ENCODE assay signal across 1 cellular context in the genomic region with DNA sequence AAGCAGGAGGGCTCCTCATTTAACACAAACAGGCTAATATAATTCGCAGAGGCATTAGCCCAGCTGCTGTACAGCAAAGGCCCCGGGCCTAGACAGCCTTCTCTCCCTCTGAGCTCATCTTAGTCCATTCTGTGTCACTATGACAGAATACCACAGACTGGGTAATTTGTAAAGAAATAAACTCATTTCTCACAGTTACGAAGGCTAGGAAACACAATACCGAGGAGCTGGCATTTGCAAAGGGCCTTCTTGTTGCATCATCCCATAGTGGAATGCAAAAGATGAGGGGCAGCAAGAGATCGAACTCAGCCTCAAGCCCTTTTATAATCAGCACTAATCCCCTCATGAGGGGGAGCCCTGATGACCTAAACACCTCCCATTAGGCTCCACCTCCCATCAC.
TF ChIP-seq lines count a peak whose summit lies in the region.

No MANE protein-coding gene starts in this region.

TF ChIP-seq in GM23338, 12 proteins besides CTCF, POLR2A, EP300 and RAD21:
- TF ChIP-seq, protein P1, sequence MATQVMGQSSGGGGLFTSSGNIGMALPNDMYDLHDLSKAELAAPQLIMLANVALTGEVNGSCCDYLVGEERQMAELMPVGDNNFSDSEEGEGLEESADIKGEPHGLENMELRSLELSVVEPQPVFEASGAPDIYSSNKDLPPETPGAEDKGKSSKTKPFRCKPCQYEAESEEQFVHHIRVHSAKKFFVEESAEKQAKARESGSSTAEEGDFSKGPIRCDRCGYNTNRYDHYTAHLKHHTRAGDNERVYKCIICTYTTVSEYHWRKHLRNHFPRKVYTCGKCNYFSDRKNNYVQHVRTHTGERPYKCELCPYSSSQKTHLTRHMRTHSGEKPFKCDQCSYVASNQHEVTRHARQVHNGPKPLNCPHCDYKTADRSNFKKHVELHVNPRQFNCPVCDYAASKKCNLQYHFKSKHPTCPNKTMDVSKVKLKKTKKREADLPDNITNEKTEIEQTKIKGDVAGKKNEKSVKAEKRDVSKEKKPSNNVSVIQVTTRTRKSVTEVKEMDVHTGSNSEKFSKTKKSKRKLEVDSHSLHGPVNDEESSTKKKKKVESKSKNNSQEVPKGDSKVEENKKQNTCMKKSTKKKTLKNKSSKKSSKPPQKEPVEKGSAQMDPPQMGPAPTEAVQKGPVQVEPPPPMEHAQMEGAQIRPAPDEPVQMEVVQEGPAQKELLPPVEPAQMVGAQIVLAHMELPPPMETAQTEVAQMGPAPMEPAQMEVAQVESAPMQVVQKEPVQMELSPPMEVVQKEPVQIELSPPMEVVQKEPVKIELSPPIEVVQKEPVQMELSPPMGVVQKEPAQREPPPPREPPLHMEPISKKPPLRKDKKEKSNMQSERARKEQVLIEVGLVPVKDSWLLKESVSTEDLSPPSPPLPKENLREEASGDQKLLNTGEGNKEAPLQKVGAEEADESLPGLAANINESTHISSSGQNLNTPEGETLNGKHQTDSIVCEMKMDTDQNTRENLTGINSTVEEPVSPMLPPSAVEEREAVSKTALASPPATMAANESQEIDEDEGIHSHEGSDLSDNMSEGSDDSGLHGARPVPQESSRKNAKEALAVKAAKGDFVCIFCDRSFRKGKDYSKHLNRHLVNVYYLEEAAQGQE (IDR thresholded peaks at IDR 0.05; ENCODE audit: unreplicated experiment), result no peak
